15 cellular contexts compared by ENCODE assay signal in genomic region chr17:16141685-16142084, GRCh38.
A peak's percentile ranks its signal among the peaks of the same experiment; 100 is the strongest.
DNase-seq lines count a peak whose midpoint lies in the region; ATAC-seq and TF ChIP-seq lines count a peak whose summit lies in the region.
"Had no signal": no experiment of that assay in that cellular context is flagged by ENCODE, and none has a peak within 500 bp of the region (broad histone marks: within the 10 kb centered on the region; RNA-seq: fewer than 3 reads in every experiment).

No MANE protein-coding gene starts in this region.

- intact Hi-C loops in natural killer cell (cut with micrococcal nuclease) = no loop called here
- intact Hi-C loops in right lobe of liver (cut with DNase I) = no loop called here
- intact Hi-C loops in stomach (cut with DNase I; ENCODE audit: low total_unique reads) = no loop called here

- TF ChIP-seq POLR2A in right lobe of liver (IDR thresholded peaks at IDR 0.05) (no peak), stomach (IDR thresholded peaks at IDR 0.05) (no peak)

- DNase-seq in natural killer cell (no peak), endothelial cell (ENCODE audit: low spot score) (no peak), right lobe of liver (no peak), stomach (no peak), progenitor cell of endocrine pancreas (ENCODE audit: low spot score, unreplicated experiment) (no peak), coronary artery (ENCODE audit: low spot score) (no peak), Kasumi-1 (lab: John Stamatoyannopoulos, UW) (no peak)
- DNase-seq in natural killer cell treated with Interleukin-12 subunit alpha and Interleukin-12 subunit beta and Interleukin-15 and Interleukin-18, amount 100 ng/mL, for 72 hours (ENCODE audit: low spot score) = no peak
- DNase-seq: BE2C; CD4-positive, alpha-beta memory T cell; DMS153; DMS79 treated with DMSO at 0.1 percent for 48 hours; EL; GOT3; H9 had no signal

- no peak overlapping the region for H3K4me3 Mint-ChIP-seq in natural killer cell
- no peak overlapping the region for H3K4me3 Mint-ChIP-seq in natural killer cell treated with Interleukin-12 subunit alpha and Interleukin-12 subunit beta and Interleukin-15 and Interleukin-18, amount 100 ng/mL, for 72 hours
- no peak overlapping the region for H3K4me3 Mint-ChIP-seq in endothelial cell (ENCODE audit: unreplicated experiment)
- no peak overlapping the region for H3K4me3 Mint-ChIP-seq in progenitor cell of endocrine pancreas (ENCODE audit: low read depth)
- H3K4me3 Mint-ChIP-seq: CD4-positive, alpha-beta memory T cell; H9 had no signal

- H3K4me3 ChIP-seq in right lobe of liver (no peak overlapping the region), stomach (no peak overlapping the region), coronary artery (no peak overlapping the region)

- H3K4me1 ChIP-seq in right lobe of liver (peaks cover 0 to 21% (median 4%) of the 10 kb centered on the region in 4 donors), stomach (peaks cover 0 to 23% (median 15%) of the 10 kb centered on the region in 4 donors)
- H3K4me1 ChIP-seq: BE2C had no signal

- H3K27ac Mint-ChIP-seq in natural killer cell = peak overlapping the region; percentile 36 to 53
- H3K27ac Mint-ChIP-seq in natural killer cell treated with Interleukin-12 subunit alpha and Interleukin-12 subunit beta and Interleukin-15 and Interleukin-18, amount 100 ng/mL, for 72 hours = no peak overlapping the region
- peak overlapping the region; percentile 45 for H3K27ac Mint-ChIP-seq in endothelial cell (ENCODE audit: unreplicated experiment)
- no peak overlapping the region for H3K27ac Mint-ChIP-seq in progenitor cell of endocrine pancreas
- H3K27ac Mint-ChIP-seq: H9 had no signal

- TF ChIP-seq CTCF in natural killer cell (IDR thresholded peaks at IDR 0.05) = no peak
- no peak for TF ChIP-seq CTCF in endothelial cell (IDR thresholded peaks at IDR 0.05; ENCODE audit: unreplicated experiment)
- no peak for TF ChIP-seq CTCF in right lobe of liver (IDR thresholded peaks at IDR 0.05)
- no peak for TF ChIP-seq CTCF in stomach (IDR thresholded peaks at IDR 0.05)
- TF ChIP-seq CTCF in progenitor cell of endocrine pancreas (IDR thresholded peaks at IDR 0.05; ENCODE audit: unreplicated experiment) = no peak
- TF ChIP-seq CTCF in coronary artery (IDR thresholded peaks at IDR 0.05) = no peak

- ATAC-seq in natural killer cell = no peak
- ATAC-seq in natural killer cell treated with Interleukin-12 subunit alpha and Interleukin-12 subunit beta and Interleukin-15 and Interleukin-18, amount 100 ng/mL, for 72 hours = no peak
- peak; percentile 42 to 80 (median 68) for ATAC-seq in right lobe of liver

- H3K36me3 Mint-ChIP-seq in natural killer cell (no peaks in the 10 kb centered on the region), endothelial cell (ENCODE audit: low read depth, unreplicated experiment) (peaks cover 24% of the 10 kb centered on the region), progenitor cell of endocrine pancreas (ENCODE audit: insufficient read depth) (peaks cover 30% of the 10 kb centered on the region)
- H3K36me3 Mint-ChIP-seq in natural killer cell treated with Interleukin-12 subunit alpha and Interleukin-12 subunit beta and Interleukin-15 and Interleukin-18, amount 100 ng/mL, for 72 hours = peaks cover 11% of the 10 kb centered on the region

- peak overlapping the region in 2 of 3 donors; percentile 44 to 63 for H3K27ac ChIP-seq in right lobe of liver
- peak overlapping the region in 4 of 5 donors; percentile 28 to 76 (median 57) for H3K27ac ChIP-seq in stomach
- H3K27ac ChIP-seq in coronary artery = no peak overlapping the region

- no peaks in the 10 kb centered on the region for H3K4me1 Mint-ChIP-seq in natural killer cell
- H3K4me1 Mint-ChIP-seq in natural killer cell treated with Interleukin-12 subunit alpha and Interleukin-12 subunit beta and Interleukin-15 and Interleukin-18, amount 100 ng/mL, for 72 hours (ENCODE audit: low read depth in 2 of 2) = no peaks in the 10 kb centered on the region
- no peaks in the 10 kb centered on the region for H3K4me1 Mint-ChIP-seq in endothelial cell (ENCODE audit: unreplicated experiment)
- peaks cover 2% of the 10 kb centered on the region for H3K4me1 Mint-ChIP-seq in progenitor cell of endocrine pancreas (ENCODE audit: low read depth)

- H3K27me3 Mint-ChIP-seq in natural killer cell (ENCODE audit: low read depth in 2 of 2) (no peaks in the 10 kb centered on the region), endothelial cell (ENCODE audit: unreplicated experiment) (peaks cover 4% of the 10 kb centered on the region), progenitor cell of endocrine pancreas (no peaks in the 10 kb centered on the region)
- H3K27me3 Mint-ChIP-seq in natural killer cell treated with Interleukin-12 subunit alpha and Interleukin-12 subunit beta and Interleukin-15 and Interleukin-18, amount 100 ng/mL, for 72 hours = no peaks in the 10 kb centered on the region
- H3K27me3 Mint-ChIP-seq: CD4-positive, alpha-beta memory T cell had no signal

- H3K27me3 ChIP-seq in right lobe of liver (no peaks in the 10 kb centered on the region), stomach (no peaks in the 10 kb centered on the region)
- H3K27me3 ChIP-seq: BE2C had no signal

- H3K9me3 Mint-ChIP-seq in natural killer cell (no peaks in the 10 kb centered on the region), endothelial cell (ENCODE audit: unreplicated experiment) (no peaks in the 10 kb centered on the region), progenitor cell of endocrine pancreas (ENCODE audit: low read depth) (no peaks in the 10 kb centered on the region)
- no peaks in the 10 kb centered on the region for H3K9me3 Mint-ChIP-seq in natural killer cell treated with Interleukin-12 subunit alpha and Interleukin-12 subunit beta and Interleukin-15 and Interleukin-18, amount 100 ng/mL, for 72 hours
- H3K9me3 Mint-ChIP-seq: CD4-positive, alpha-beta memory T cell; H9 had no signal

- peaks cover 0 to 9% (median 3%) of the 10 kb centered on the region in 4 donors for H3K36me3 ChIP-seq in right lobe of liver
- peaks cover 40 to 92% (median 84%) of the 10 kb centered on the region in 4 donors for H3K36me3 ChIP-seq in stomach
- H3K36me3 ChIP-seq: BE2C had no signal

- H3K9me3 ChIP-seq in right lobe of liver (no peaks in the 10 kb centered on the region), stomach (no peaks in the 10 kb centered on the region)
- H3K9me3 ChIP-seq: BE2C had no signal

- TF ChIP-seq EP300 in stomach (IDR thresholded peaks at IDR 0.05) = no peak

Comparison
In these comparisons a context has a peak if more than half of its experiments do, and no peak if none do; other contexts are left out.
1. H3K27ac Mint-ChIP-seq: peak in natural killer cell (2 of 2) and endothelial cell (single experiment); none in natural killer cell treated with Interleukin-12 subunit alpha and Interleukin-12 subunit beta and Interleukin-15 and Interleukin-18, amount 100 ng/mL, for 72 hours (0 of 2) and progenitor cell of endocrine pancreas (single experiment).
2. ATAC-seq: peak in right lobe of liver (4 of 4); none in natural killer cell (0 of 3) and natural killer cell treated with Interleukin-12 subunit alpha and Interleukin-12 subunit beta and Interleukin-15 and Interleukin-18, amount 100 ng/mL, for 72 hours (0 of 2).
3. H3K27ac ChIP-seq: peak in right lobe of liver (2 of 3) and stomach (4 of 5); none in coronary artery (0 of 2).